In the genomic region with DNA sequence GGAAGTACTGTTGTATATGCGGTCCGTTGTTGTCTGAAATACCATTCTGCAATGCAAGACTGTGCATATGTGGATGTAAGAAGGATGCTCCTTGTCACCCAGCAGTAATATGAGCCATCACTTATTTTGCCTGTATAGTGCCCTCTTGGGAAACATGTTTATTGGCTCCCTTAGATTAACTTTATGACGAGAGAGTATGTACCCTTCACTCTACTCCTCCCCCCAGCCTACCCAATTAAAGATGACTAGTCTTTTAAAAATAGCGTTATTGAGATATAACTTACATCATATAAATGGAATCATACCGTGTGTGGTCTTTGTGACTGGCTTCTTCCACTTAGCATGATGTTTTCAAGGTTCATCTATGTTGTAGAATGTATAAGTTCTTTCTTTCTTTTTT, we compare ENCODE assay signal across 32 cellular contexts.
"Had no signal": no experiment of that assay in that cellular context is flagged by ENCODE, and none has a peak within 500 bp of the region (broad histone marks: within the 10 kb centered on the region; RNA-seq: fewer than 3 reads in every experiment).

No MANE protein-coding gene starts in this region.

- H3K36me3 ChIP-seq: cardiac muscle cell, SJCRH30, WERI-Rb-1 had no signal

- H3K4me3 ChIP-seq: cardiac muscle cell, SJCRH30, SK-N-MC had no signal

- H3K4me1 ChIP-seq: SJCRH30 had no signal

- H3K27me3 ChIP-seq: cardiac muscle cell, SJCRH30 had no signal

- DNase-seq: activated CD4-positive, alpha-beta memory T cell treated with anti-CD3 and anti-CD28 coated beads, Interleukin-2, amount 10 ng/mL, durations not matched to agents 7 days and 5 days; activated CD4-positive, alpha-beta T cell treated with anti-CD3 and anti-CD28 coated beads for 1 hour; activated CD4-positive, alpha-beta T cell treated with anti-CD3 and anti-CD28 coated beads for 48 hours; activated CD4-positive, CD25-positive, alpha-beta regulatory T cell; activated CD8-positive, alpha-beta memory T cell treated with anti-CD3 and anti-CD28 coated beads for 24 hours; activated CD8-positive, alpha-beta memory T cell treated with anti-CD3 and anti-CD28 coated beads, Interleukin-2, amount 10 ng/mL, durations not matched to agents 7 days and 5 days; activated CD8-positive, alpha-beta memory T cell treated with anti-CD3 and anti-CD28 coated beads, Interleukin-2, amount 50 U/mL, for 48 hours; activated effector memory CD4-positive, alpha-beta T cell treated with Interleukin-2 at 50 U/mL for 16 hours; activated naive CD4-positive, alpha-beta T cell treated with anti-CD3 and anti-CD28 coated beads, Interleukin-2, amount 50 U/mL, for 16 hours; activated naive CD8-positive, alpha-beta T cell treated with anti-CD3 and anti-CD28 coated beads for 36 hours; activated T-cell treated with anti-CD3 and anti-CD28 coated beads, Interleukin-2, amount 50 U/mL, for 48 hours; amniotic stem cell; aorta; Kasumi-1; KBM-7; MM.1S; MV-4-11; NCI-H1092; NCI-H187 treated with DMSO at 0.1 percent for 48 hours; NCI-H2081; NCI-H345; NCI-H524 treated with DMSO at 0.1 percent for 48 hours; NCI-H748 treated with DMSO at 0.1 percent for 48 hours; NK-92 treated with Interleukin-12 subunit alpha and Interleukin-12 subunit beta, amount 100 ng/mL, for 24 hours; PC-3; SJCRH30; T1000; WERI-Rb-1 had no signal

- H3K27ac ChIP-seq: cardiac muscle cell, RWPE1, SJCRH30, SK-N-MC, WERI-Rb-1 had no signal

- H3K9me3 ChIP-seq: SJCRH30 had no signal

- ATAC-seq: activated CD8-positive, alpha-beta memory T cell treated with anti-CD3 and anti-CD28 coated beads, Interleukin-2, amount 10 ng/mL, durations not matched to agents 7 days and 5 days; PC-3; Right ventricle myocardium inferior had no signal
